In genomic region chr7:27183682-27184341, GRCh38 we compare ENCODE assay signal across 10 cellular contexts. TPM values are rescaled to one million over a fixed set of nuclear protein-coding genes. Genes with fewer than 3 reads are reported as not detected.
DNase-seq lines count a peak whose midpoint lies in the region; ATAC-seq and TF ChIP-seq lines count a peak whose summit lies in the region.
"Had no signal": no experiment of that assay in that cellular context is flagged by ENCODE, and none has a peak within 500 bp of the region (broad histone marks: within the 10 kb centered on the region; RNA-seq: fewer than 3 reads in every experiment).

No MANE protein-coding gene starts in this region.

- no peaks in the 10 kb centered on the region for H4K20me1 ChIP-seq in PC-3 (ENCODE audit: low read length)

- no peak for ATAC-seq in PC-3

- H3K27me3 ChIP-seq in PC-3 (ENCODE audit: low read length) (no peaks in the 10 kb centered on the region), testis (peaks cover 8% of the 10 kb centered on the region)

- no peaks in the 10 kb centered on the region for H3F3A ChIP-seq in PC-3 (ENCODE audit: low read length, unreplicated experiment)

- no peak overlapping the region for H2AFZ ChIP-seq in PC-3 (ENCODE audit: low read length)

- peak overlapping the region; percentile 91 for H3K4me3 ChIP-seq in PC-3 (ENCODE audit: low read length)
- peak overlapping the region; percentile 72 for H3K4me3 ChIP-seq in epithelial cell of proximal tubule (ENCODE audit: low read depth, low read length)
- peak overlapping the region; percentile 81 for H3K4me3 ChIP-seq in skeletal muscle cell (ENCODE audit: low read depth, low read length)
- no peak overlapping the region for H3K4me3 ChIP-seq in testis
- H3K4me3 ChIP-seq: lung had no signal

- POLR2A ChIA-PET in PC-3 (lab: Charles Lee; ENCODE audit: unreplicated experiment) = interaction anchor here (0.6 to 0.7 kb wide), 3 partner anchors 9 to 734 kb away, joined by 3 read pairs; no protein-coding TSS in a partner anchor

- no peak for TF ChIP-seq CTCF in PC-3 (conservative IDR thresholded peaks at IDR 0.05; ENCODE audit: low read depth, low read length)
- no peak for TF ChIP-seq CTCF in epithelial cell of proximal tubule (conservative IDR thresholded peaks at IDR 0.05; ENCODE audit: low read depth, low read length)
- no peak for TF ChIP-seq CTCF in testis (IDR thresholded peaks at IDR 0.05)

- peaks cover 38% of the 10 kb centered on the region for H3K4me1 ChIP-seq in PC-3 (ENCODE audit: insufficient read depth, low read length)
- peaks cover 7% of the 10 kb centered on the region for H3K4me1 ChIP-seq in testis

- H3K27ac ChIP-seq in PC-3 (ENCODE audit: low read length) (peak overlapping the region; percentile 97), testis (no peak overlapping the region)

- intact Hi-C loops in PC-3 (cut with micrococcal nuclease) = no loop called here
- intact Hi-C loops in testis (cut with DNase I; ENCODE audit: low total_unique reads) = no loop called here

- 6 to 7% methylated on average over 30 of the region's 30 CpGs for WGBS in testis, 2 donors

- no peaks in the 10 kb centered on the region for H3K9me3 ChIP-seq in PC-3 (ENCODE audit: low read length)
- no peaks in the 10 kb centered on the region for H3K9me3 ChIP-seq in testis

- peak overlapping the region; percentile 99 for H3K4me2 ChIP-seq in PC-3 (ENCODE audit: low read length)

- TF ChIP-seq POLR2A in testis (IDR thresholded peaks at IDR 0.05) = no peak

- H3K9ac ChIP-seq in PC-3 (ENCODE audit: low read length) = peak overlapping the region; percentile 97

- H3K36me3 ChIP-seq in PC-3 (ENCODE audit: low read depth, low read length) (no peaks in the 10 kb centered on the region), testis (ENCODE audit: low read depth, missing control alignments) (no peaks in the 10 kb centered on the region)

- H3K79me2 ChIP-seq in PC-3 (ENCODE audit: low read length) = peaks cover 99% of the 10 kb centered on the region

- BruUV-seq in PC-3 (replicated peaks; lab: Mats Ljungman, UMichigan) = no TSS peak

- H3K9me2 ChIP-seq in PC-3 (replicated peaks; ENCODE audit: low read length) = no peaks in the 10 kb centered on the region

- DNase-seq in DMS153 treated with DMSO at 0.1 percent for 48 hours (lab: John Stamatoyannopoulos, UW; ENCODE audit: unreplicated experiment) (peak; percentile 30), DMS153 (lab: John Stamatoyannopoulos, UW) (no peak), PC-3 (no peak), epithelial cell of proximal tubule (ENCODE audit: low read depth) (no peak), skeletal muscle cell (ENCODE audit: low read depth) (no peak), NCI-H128 (lab: John Stamatoyannopoulos, UW; ENCODE audit: unreplicated experiment) (no peak), testis (no peak), SK-N-DZ (ENCODE audit: low spot score) (no peak)

- CTCF ChIA-PET in PC-3 (lab: Charles Lee) = no interaction called here

RNA-seq across cellular contexts. Expression of gene HOXA11, which starts 1.2 kb away (rescaled TPM):
- total RNA-seq in PC-3 (2014; rRNA removed) = 26.6 and 31.4 TPM in 2 replicates
- total RNA-seq in epithelial cell of proximal tubule = 10.7 and 12.5 TPM in 2 replicates
- under 1 TPM in 1 of 2 donors, not detected in 1; 0.25 TPM for total RNA-seq in testis
- polyA plus RNA-seq in testis (ENCODE audit: insufficient read depth, low read depth, low replicate concordance) = 0.96 TPM
- polyA plus RNA-seq in SK-N-DZ (2014; cell fraction: cytosol; rRNA removed) = not detected in 2 replicates
- not detected in 2 replicates for polyA plus RNA-seq in SK-N-DZ (2014; cell fraction: nucleus; rRNA removed)
- total RNA-seq: lung had no signal
- polyA plus RNA-seq: lung had no signal

RNA-seq across cellular contexts. Expression of gene HOXA10, which starts 9.7 kb away (rescaled TPM):
- 36.0 and 46.1 TPM in 2 replicates for total RNA-seq in PC-3 (2014; rRNA removed)
- total RNA-seq in epithelial cell of proximal tubule = 36.7 and 51.7 TPM in 2 replicates
- 1 to 10 TPM in 1 of 2 donors, under 1 TPM in 1; 0.31 to 1.8 TPM for total RNA-seq in testis
- polyA plus RNA-seq in testis (ENCODE audit: insufficient read depth, low read depth, low replicate concordance) = 1.6 TPM
- polyA plus RNA-seq in SK-N-DZ (2014; cell fraction: cytosol; rRNA removed) = not detected in 2 replicates
- polyA plus RNA-seq in SK-N-DZ (2014; cell fraction: nucleus; rRNA removed) = not detected in 2 replicates
- total RNA-seq: SK-MEL-5 had no signal

RNA-seq across cellular contexts. Expression of gene HOXA13, which starts 16.1 kb away (rescaled TPM):
- total RNA-seq in PC-3 (2014; rRNA removed) (12.1 and 14.9 TPM in 2 replicates), epithelial cell of proximal tubule (not detected in 2 replicates), testis (not detected)
- polyA plus RNA-seq in testis (ENCODE audit: insufficient read depth, low read depth, low replicate concordance) = 0.30 TPM
- not detected in 2 replicates for polyA plus RNA-seq in SK-N-DZ (2014; cell fraction: cytosol; rRNA removed)
- polyA plus RNA-seq in SK-N-DZ (2014; cell fraction: nucleus; rRNA removed) = not detected in 2 replicates
- total RNA-seq: lung had no signal
- polyA plus RNA-seq: lung had no signal

RNA-seq across cellular contexts. Expression of gene HOXA9, which starts 18.5 kb away (rescaled TPM):
- total RNA-seq in PC-3 (2014; rRNA removed) = 69.0 and 85.3 TPM in 2 replicates
- total RNA-seq in epithelial cell of proximal tubule = 82.4 and 104 TPM in 2 replicates
- under 1 TPM; 0.25 to 0.39 TPM for total RNA-seq in testis
- 1.0 TPM for polyA plus RNA-seq in testis (ENCODE audit: insufficient read depth, low read depth, low replicate concordance)
- 0.16 TPM in 1 of 2 replicates, not detected in the other for polyA plus RNA-seq in SK-N-DZ (2014; cell fraction: cytosol; rRNA removed)
- not detected in 2 replicates for polyA plus RNA-seq in SK-N-DZ (2014; cell fraction: nucleus; rRNA removed)
- total RNA-seq: SK-MEL-5 had no signal

RNA-seq across cellular contexts. Expression of gene HOXA7, which starts 27.3 kb away (rescaled TPM):
- 2.6 and 2.8 TPM in 2 replicates for total RNA-seq in PC-3 (2014; rRNA removed)
- 21.4 and 27.9 TPM in 2 replicates for total RNA-seq in epithelial cell of proximal tubule
- 1 to 10 TPM; 3.1 to 7.8 TPM for total RNA-seq in testis
- 13.1 TPM for polyA plus RNA-seq in testis (ENCODE audit: insufficient read depth, low read depth, low replicate concordance)
- not detected in 2 replicates for polyA plus RNA-seq in SK-N-DZ (2014; cell fraction: cytosol; rRNA removed)
- not detected in 2 replicates for polyA plus RNA-seq in SK-N-DZ (2014; cell fraction: nucleus; rRNA removed)
- total RNA-seq: SK-MEL-5 had no signal

Comparison
In these comparisons a context has a peak if more than half of its experiments do, and no peak if none do; other contexts are left out.
1. H3K4me3 ChIP-seq: peak in PC-3 (single experiment), epithelial cell of proximal tubule (single experiment) and skeletal muscle cell (single experiment); none in testis (0 of 2).
2. RNA of gene HOXA10, which starts 9.7 kb away (total RNA-seq): 36.0 to 46.1 TPM in PC-3 and 36.7 to 51.7 TPM in epithelial cell of proximal tubule; 0.31 to 1.8 TPM in testis; every median in the first group is over 10 times any median in the second.
3. RNA of gene HOXA13, which starts 16.1 kb away (total RNA-seq): 12.1 to 14.9 TPM in PC-3; not detected in testis and not detected in epithelial cell of proximal tubule; every median in the first group is over 10 times any median in the second.